Comparison of ENCODE assay signal across 1 cellular context in genomic region chr11:5324197-5324596, GRCh38.
TF ChIP-seq lines count a peak whose summit lies in the region.

A gene with protein sequence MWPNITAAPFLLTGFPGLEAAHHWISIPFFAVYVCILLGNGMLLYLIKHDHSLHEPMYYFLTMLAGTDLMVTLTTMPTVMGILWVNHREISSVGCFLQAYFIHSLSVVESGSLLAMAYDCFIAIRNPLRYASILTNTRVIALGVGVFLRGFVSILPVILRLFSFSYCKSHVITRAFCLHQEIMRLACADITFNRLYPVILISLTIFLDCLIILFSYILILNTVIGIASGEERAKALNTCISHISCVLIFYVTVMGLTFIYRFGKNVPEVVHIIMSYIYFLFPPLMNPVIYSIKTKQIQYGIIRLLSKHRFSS (minus strand): TSS chr11:5324297. CDS start chr11:5324297, 0 bp downstream.

TF ChIP-seq in GM23338, 12 proteins besides CTCF, POLR2A, EP300 and RAD21 (continued from another document):
- TF ChIP-seq JUNB (IDR thresholded peaks at IDR 0.05; ENCODE audit: unreplicated experiment): no peak
TF ChIP-seq in GM23338: peak in this region for 0.
